In the genomic region with DNA sequence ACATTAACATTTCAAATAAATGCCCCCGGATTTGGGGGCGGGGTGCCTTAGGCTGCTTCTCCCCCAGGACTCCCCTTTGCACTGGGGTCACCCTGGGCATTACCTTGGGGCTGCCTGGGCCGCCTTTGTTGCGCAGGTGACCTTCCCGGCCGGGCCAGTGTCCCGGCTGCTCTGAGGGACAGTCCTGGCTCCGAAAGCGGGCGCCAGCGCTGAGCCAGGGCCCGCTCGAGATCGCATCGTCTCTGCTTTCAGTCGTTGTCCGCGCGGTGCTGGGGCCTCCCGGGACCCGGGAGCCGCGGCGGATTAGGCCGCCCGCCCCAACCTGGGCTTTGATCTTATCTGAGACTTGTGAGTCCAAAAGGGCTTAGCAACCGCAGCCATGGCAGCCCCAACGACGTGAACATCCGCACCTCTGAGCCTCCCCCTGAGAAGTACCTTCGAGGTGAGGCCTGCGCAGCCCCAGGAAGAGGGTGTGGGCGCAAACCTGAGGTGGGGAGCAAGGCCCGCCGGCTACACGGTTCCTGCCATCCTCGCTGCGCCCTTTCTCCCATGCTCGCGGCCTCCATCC, we compare ENCODE assay signal across 8 cellular contexts. TPM values are rescaled to one million over a fixed set of nuclear protein-coding genes. Genes with fewer than 3 reads are reported as not detected.
DNase-seq lines count a peak whose midpoint lies in the region; ATAC-seq and TF ChIP-seq lines count a peak whose summit lies in the region.

No MANE protein-coding gene starts in this region.

- H3K4me1 ChIP-seq in heart left ventricle (peaks cover 0 to 17% (median 5%) of the 10 kb centered on the region in 12 donors), vagina (peaks cover 5% of the 10 kb centered on the region)

- no peaks in the 10 kb centered on the region for H3K9me3 ChIP-seq in heart left ventricle
- no peaks in the 10 kb centered on the region for H3K9me3 ChIP-seq in vagina

- peaks cover 0 to 5% (median 0%) of the 10 kb centered on the region in 9 donors for H3K27me3 ChIP-seq in heart left ventricle
- no peaks in the 10 kb centered on the region for H3K27me3 ChIP-seq in vagina

- TF ChIP-seq CTCF in heart left ventricle (IDR thresholded peaks at IDR 0.05) (no peak), nephron (IDR thresholded peaks at IDR 0.05; ENCODE audit: unreplicated experiment in 3 of 3) (no peak), vagina (IDR thresholded peaks at IDR 0.05) (no peak)

- peak overlapping the region in 2 of 3 experiments; percentile 12 to 45 for H3K4me3 Mint-ChIP-seq in nephron

- H3K36me3 Mint-ChIP-seq in activated naive CD4-positive, alpha-beta T cell treated with anti-CD3 and anti-CD28 coated beads, Interleukin-2, amount 50 U/mL, for 72 hours = peaks cover 0 to 18% of the 10 kb centered on the region in 2 donors
- H3K36me3 Mint-ChIP-seq in nephron (ENCODE audit: low read depth) = no peaks in the 10 kb centered on the region

- DNase-seq in heart left ventricle (peak in 2 of 5 donors; percentile 28 to 67), Right ventricle myocardium superior (no peak), vagina (ENCODE audit: extremely low spot score in 2 of 2) (no peak), NCI-H2107 (lab: John Stamatoyannopoulos, UW) (no peak), Ammon's horn (ENCODE audit: low spot score) (no peak)
- peak; percentile 36 to 66 for DNase-seq in activated naive CD4-positive, alpha-beta T cell treated with anti-CD3 and anti-CD28 coated beads, Interleukin-2, amount 50 U/mL, for 72 hours (ENCODE audit: low spot score in 2 of 2)

- intact Hi-C loops in heart left ventricle (cut with DNase I) (no loop called here), Right ventricle myocardium superior (cut with DNase I) (no loop called here), vagina (cut with DNase I) (no loop called here)

- WGBS in heart left ventricle, 4 donors = 35 to 54% (median 40%) methylated on average over 28 to 40 of the region's 40 CpGs

- no peaks in the 10 kb centered on the region for H3K36me3 ChIP-seq in heart left ventricle
- no peaks in the 10 kb centered on the region for H3K36me3 ChIP-seq in vagina

- H3K4me3 ChIP-seq in heart left ventricle (peak overlapping the region in 10 of 12 donors; percentile 37 to 60 (median 51)), vagina (peak overlapping the region; percentile 29 to 39)

- no peaks in the 10 kb centered on the region for H3K4me1 Mint-ChIP-seq in nephron

- H3K27ac ChIP-seq in heart left ventricle (peak overlapping the region in 2 of 12 donors; percentile 2 to 70), vagina (no peak overlapping the region)

- H3K27ac Mint-ChIP-seq in activated naive CD4-positive, alpha-beta T cell treated with anti-CD3 and anti-CD28 coated beads, Interleukin-2, amount 50 U/mL, for 72 hours = peak overlapping the region; percentile 82 to 84
- H3K27ac Mint-ChIP-seq in nephron = no peak overlapping the region

- H3K27me3 Mint-ChIP-seq in nephron (ENCODE audit: low read depth) = peaks cover 38% of the 10 kb centered on the region

- peaks cover 5 to 11% of the 10 kb centered on the region in 2 donors for H3K9me3 Mint-ChIP-seq in activated naive CD4-positive, alpha-beta T cell treated with anti-CD3 and anti-CD28 coated beads, Interleukin-2, amount 50 U/mL, for 72 hours
- peaks cover 4% of the 10 kb centered on the region for H3K9me3 Mint-ChIP-seq in nephron

- TF ChIP-seq POLR2A in heart left ventricle (IDR thresholded peaks at IDR 0.05) = no peak
- no peak for TF ChIP-seq POLR2A in vagina (IDR thresholded peaks at IDR 0.05)

- no peak for ATAC-seq in heart left ventricle
- ATAC-seq in Right ventricle myocardium superior (ENCODE audit: poor library complexity) = no peak
- ATAC-seq in activated naive CD4-positive, alpha-beta T cell treated with anti-CD3 and anti-CD28 coated beads, Interleukin-2, amount 50 U/mL, for 72 hours = peak; percentile 65 to 76
- no peak for ATAC-seq in HG02571 (IDR thresholded peaks at IDR 0.05; ENCODE audit: unreplicated experiment)

RNA-seq across cellular contexts. Expression of gene WAPL, which starts 14.8 kb away (rescaled TPM):
- 10 to 100 TPM; 19.7 to 29.9 (median 23.8) TPM for total RNA-seq in heart left ventricle
- 10 to 100 TPM in 1 of 2 donors, 1 to 10 TPM in 1; 9.4 to 15.3 TPM for polyA plus RNA-seq in heart left ventricle
- 19.7 TPM for total RNA-seq in Right ventricle myocardium superior
- 10 to 100 TPM; 46.0 to 46.5 TPM for total RNA-seq in activated naive CD4-positive, alpha-beta T cell treated with anti-CD3 and anti-CD28 coated beads, Interleukin-2, amount 50 U/mL, for 72 hours
- 26.5 TPM for total RNA-seq in vagina

Comparison
In these comparisons a context has a peak if more than half of its experiments do, and no peak if none do; other contexts are left out.
1. ATAC-seq: peak in activated naive CD4-positive, alpha-beta T cell treated with anti-CD3 and anti-CD28 coated beads, Interleukin-2, amount 50 U/mL, for 72 hours (2 of 2); none in heart left ventricle (0 of 4), Right ventricle myocardium superior (single experiment) and HG02571 (single experiment).
2. DNase-seq: peak in activated naive CD4-positive, alpha-beta T cell treated with anti-CD3 and anti-CD28 coated beads, Interleukin-2, amount 50 U/mL, for 72 hours (2 of 2); none in Right ventricle myocardium superior (single experiment), vagina (0 of 2), NCI-H2107 (single experiment) and Ammon's horn (single experiment).
3. H3K27ac Mint-ChIP-seq: peak in activated naive CD4-positive, alpha-beta T cell treated with anti-CD3 and anti-CD28 coated beads, Interleukin-2, amount 50 U/mL, for 72 hours (2 of 2); none in nephron (0 of 3).